ENCODE assay signal across 8 cellular contexts in genomic region chr2:69645026-69645425, GRCh38. TPM values are rescaled to one million over a fixed set of nuclear protein-coding genes. Genes with fewer than 3 reads are reported as not detected.
DNase-seq lines count a peak whose midpoint lies in the region; ATAC-seq and TF ChIP-seq lines count a peak whose summit lies in the region.

No MANE protein-coding gene starts in this region.

- no peak for TF ChIP-seq RAD21 in liver (IDR thresholded peaks at IDR 0.05)

- WGBS in adrenal gland, 4 donors: 4 to 10% (median 8%) methylated on average over 7 of the region's 7 CpGs
- 36% methylated on average over 7 of the region's 7 CpGs for WGBS in liver
- WGBS in thyroid gland, 2 donors: 8 to 10% methylated on average over 7 of the region's 7 CpGs

- H3K36me3 ChIP-seq in CD4-positive, alpha-beta memory T cell (ENCODE audit: insufficient read depth, low read length): no peaks in the 10 kb centered on the region
- H3K36me3 ChIP-seq in adrenal gland (replicated peaks in 1 of 2) (no peaks in the 10 kb centered on the region), liver (ENCODE audit: control insufficient read depth in 4 of 4, insufficient read depth in 3 of 4, low read depth in 1 of 4, low read length in 3 of 4) (no peaks in the 10 kb centered on the region), thyroid gland (no peaks in the 10 kb centered on the region)

- CTCF ChIA-PET in CD4-positive, alpha-beta memory T cell (lab: Charles Lee; ENCODE audit: partially characterized antibody): interaction anchor here (0.8 to 7.3 kb wide), 20 partner anchors 14 to 208 kb away, joined by 3 to 95 read pairs (median 6); partner anchors contain the start of gene NFU1

- no peak for TF ChIP-seq POLR2A in adrenal gland (IDR thresholded peaks at IDR 0.05)
- TF ChIP-seq POLR2A in thyroid gland (IDR thresholded peaks at IDR 0.05): peak in 1 of 2 donors; percentile 17

- intact Hi-C loops in CD4-positive, alpha-beta memory T cell (cut with micrococcal nuclease): loop anchor here (2.0 to 10.0 kb wide), 4 partner anchors 16 to 260 kb away; partner anchors contain the start of gene GFPT1
- intact Hi-C loops in adrenal gland (cut with DNase I): loop anchor here (10.0 kb wide), 3 partner anchors 70 to 80 kb away; no protein-coding TSS in a partner anchor
- intact Hi-C loops in thyroid gland (cut with DNase I): loop anchor here (10.0 kb wide), 2 partner anchors 70 to 80 kb away; no protein-coding TSS in a partner anchor

- no peak for ATAC-seq in HG02938 (IDR thresholded peaks at IDR 0.05; ENCODE audit: unreplicated experiment)

- peak overlapping the region; percentile 91 to 95 for H3K4me3 ChIP-seq in CD4-positive, alpha-beta memory T cell (ENCODE audit: low read length in 2 of 2)
- peak overlapping the region; percentile 82 for H3K4me3 ChIP-seq in Jurkat, Clone E6-1 (ENCODE audit: low read length)
- H3K4me3 ChIP-seq in adrenal gland: peak overlapping the region in 2 of 4 donors; percentile 86 to 90
- H3K4me3 ChIP-seq in liver (ENCODE audit: low read depth in 1 of 3, low read length in 3 of 3): peak overlapping the region in 1 of 3 donors; percentile 91
- H3K4me3 ChIP-seq in thyroid gland (replicated peaks in 1 of 3): peak overlapping the region in 1 of 3 donors; percentile 96

- H3K36me3 Mint-ChIP-seq in CD4-positive, alpha-beta memory T cell: peaks cover 17 to 40% of the 10 kb centered on the region in 2 donors

- DNase-seq in CD4-positive, alpha-beta memory T cell: peak; percentile 70 to 78 (median 75)
- peak; percentile 85 for DNase-seq in Jurkat, Clone E6-1 (ENCODE audit: low read depth, low spot score)
- DNase-seq in adrenal gland (no peak), thyroid gland (no peak), occipital lobe (lab: John Stamatoyannopoulos, UW) (no peak)
- DNase-seq in stimulated activated CD8-positive, alpha-beta memory T cell treated with anti-CD3 and anti-CD28 coated beads, Interleukin-4, amount 100 ng/mL, for 48 hours: no peak

- H3K27me3 Mint-ChIP-seq in CD4-positive, alpha-beta memory T cell: no peaks in the 10 kb centered on the region

- H3K4me1 Mint-ChIP-seq in CD4-positive, alpha-beta memory T cell: peaks cover 42 to 66% (median 52%) of the 10 kb centered on the region in 4 donors

- peak overlapping the region; percentile 93 to 99 (median 94) for H3K27ac Mint-ChIP-seq in CD4-positive, alpha-beta memory T cell

- H3K4me3 Mint-ChIP-seq in CD4-positive, alpha-beta memory T cell: peak overlapping the region; percentile 84 to 98 (median 92)

- POLR2A ChIA-PET in CD4-positive, alpha-beta memory T cell (lab: Charles Lee; ENCODE audit: partially characterized antibody): interaction anchor here (0.8 to 9.5 kb wide), 35 partner anchors 10 to 488 kb away, joined by 3 to 217 read pairs (median 8); partner anchors contain the start of genes ANXA4, GMCL1, MXD1 and NFU1

- no peak for TF ChIP-seq CTCF in adrenal gland (IDR thresholded peaks at IDR 0.05)
- TF ChIP-seq CTCF in liver (IDR thresholded peaks at IDR 0.05; ENCODE audit: low read depth, low read length, missing input control): no peak
- TF ChIP-seq CTCF in thyroid gland (IDR thresholded peaks at IDR 0.05): no peak

- H3K27me3 ChIP-seq in CD4-positive, alpha-beta memory T cell (ENCODE audit: insufficient read depth, low read length): no peaks in the 10 kb centered on the region
- H3K27me3 ChIP-seq in adrenal gland: no peaks in the 10 kb centered on the region
- no peaks in the 10 kb centered on the region for H3K27me3 ChIP-seq in liver (ENCODE audit: control insufficient read depth in 4 of 4, insufficient read depth in 4 of 4, low read length in 3 of 4)
- H3K27me3 ChIP-seq in thyroid gland: no peaks in the 10 kb centered on the region

- H3K9ac ChIP-seq in liver (ENCODE audit: low read depth in 1 of 2, low read length in 2 of 2): peak overlapping the region; percentile 63 to 97

- peaks cover 68% of the 10 kb centered on the region for H3K4me1 ChIP-seq in CD4-positive, alpha-beta memory T cell (ENCODE audit: insufficient read depth, low read length)
- H3K4me1 ChIP-seq in adrenal gland (replicated peaks in 1 of 2) (peaks cover 9 to 37% of the 10 kb centered on the region in 2 donors), liver (ENCODE audit: control insufficient read depth in 4 of 4, insufficient read depth in 4 of 4, low read length in 3 of 4) (peaks cover 5 to 29% (median 23%) of the 10 kb centered on the region in 4 donors), thyroid gland (peaks cover 9 to 28% of the 10 kb centered on the region in 2 donors)

- peak overlapping the region; percentile 80 for H3K27ac ChIP-seq in CD4-positive, alpha-beta memory T cell (ENCODE audit: low read depth, low read length)
- peak overlapping the region in 3 of 5 donors; percentile 91 to 98 (median 95) for H3K27ac ChIP-seq in adrenal gland
- peak overlapping the region in 1 of 2 donors; percentile 91 for H3K27ac ChIP-seq in liver (ENCODE audit: low read depth in 1 of 2, low read length in 2 of 2)
- H3K27ac ChIP-seq in thyroid gland: peak overlapping the region; percentile 96 to 99 (median 98)

- no peaks in the 10 kb centered on the region for H3K9me3 Mint-ChIP-seq in CD4-positive, alpha-beta memory T cell

- H3K9me3 ChIP-seq in CD4-positive, alpha-beta memory T cell (ENCODE audit: control insufficient read depth in 1 of 2, low read length in 2 of 2): no peaks in the 10 kb centered on the region
- H3K9me3 ChIP-seq in adrenal gland (replicated peaks in 1 of 3) (no peaks in the 10 kb centered on the region), liver (ENCODE audit: control insufficient read depth in 4 of 4, low read length in 3 of 4) (no peaks in the 10 kb centered on the region), thyroid gland (no peaks in the 10 kb centered on the region)

TF ChIP-seq in liver, 16 proteins besides CTCF, POLR2A, EP300 and RAD21:
- TF ChIP-seq ATF3 (IDR thresholded peaks at IDR 0.05) (no peak), GABPA (IDR thresholded peaks at IDR 0.05 in 1 of 2, conservative IDR thresholded peaks at IDR 0.05 in 1 of 2) (no peak)

RNA-seq across cellular contexts. Expression of gene AAK1, which starts 1.5 kb away (rescaled TPM):
- total RNA-seq in CD4-positive, alpha-beta memory T cell: 100 to 1,000 TPM; 220 to 225 TPM
- 100 to 1,000 TPM in 1 of 2 donors, 10 to 100 TPM in 1; 27.6 to 129 TPM for polyA plus RNA-seq in CD4-positive, alpha-beta memory T cell
- 13.6 TPM for polyA plus RNA-seq in Jurkat, Clone E6-1 (2012; ENCODE audit: insufficient read depth, insufficient read length)
- 100 to 1,000 TPM in 1 of 8 donors, 10 to 100 TPM in 7; 44.1 to 106 (median 80.7) TPM for total RNA-seq in adrenal gland
- polyA plus RNA-seq in adrenal gland: 10 to 100 TPM; 26.2 to 39.8 (median 37.4) TPM
- total RNA-seq in liver: 10 to 100 TPM in 1 of 2 donors, 1 to 10 TPM in 1; 8.8 to 13.7 TPM
- polyA plus RNA-seq in liver: 10 to 100 TPM in 1 of 2 donors, 1 to 10 TPM in 1; 3.9 to 14.3 TPM
- total RNA-seq in thyroid gland: 100 to 1,000 TPM in 3 of 4 donors, 10 to 100 TPM in 1; 82.0 to 174 (median 144) TPM
- 37.7 TPM for total RNA-seq in occipital lobe

Comparison
In these comparisons a context has a peak if more than half of its experiments do, and no peak if none do; other contexts are left out.
1. DNase-seq: peak in CD4-positive, alpha-beta memory T cell (5 of 5) and Jurkat, Clone E6-1 (single experiment); none in adrenal gland (0 of 7), thyroid gland (0 of 2), occipital lobe (single experiment) and stimulated activated CD8-positive, alpha-beta memory T cell treated with anti-CD3 and anti-CD28 coated beads, Interleukin-4, amount 100 ng/mL, for 48 hours (single experiment).